Comparison of ENCODE assay signal across 25 cellular contexts in genomic region chr7:1485156-1485555, GRCh38.
"Had no signal": no experiment of that assay in that cellular context is flagged by ENCODE, and none has a peak within 500 bp of the region (broad histone marks: within the 10 kb centered on the region; RNA-seq: fewer than 3 reads in every experiment).

No MANE protein-coding gene starts in this region.

- H3K27ac ChIP-seq: colonic mucosa, epithelial cell of prostate, esophagus squamous epithelium, gastrocnemius medialis, heart right ventricle, left lung, lower lobe of right lung had no signal

- H3K4me3 ChIP-seq: colonic mucosa, esophagus squamous epithelium, gastrocnemius medialis, heart right ventricle, left lung, lower lobe of right lung had no signal

- H3K9me3 Mint-ChIP-seq: dendritic cell treated with granulocyte-macrophage colony-stimulating factor and Interleukin-4, amounts not matched to agents 40 ng/mL and 50 ng/mL, for 4 days; effector memory CD8-positive, alpha-beta T cell; endodermal cell had no signal

- H3K4me3 Mint-ChIP-seq: dendritic cell treated with granulocyte-macrophage colony-stimulating factor and Interleukin-4, amounts not matched to agents 40 ng/mL and 50 ng/mL, for 4 days; effector memory CD8-positive, alpha-beta T cell; endodermal cell had no signal

- H3K27ac Mint-ChIP-seq: dendritic cell treated with granulocyte-macrophage colony-stimulating factor and Interleukin-4, amounts not matched to agents 40 ng/mL and 50 ng/mL, for 4 days; effector memory CD8-positive, alpha-beta T cell; endodermal cell had no signal

- DNase-seq: colonic mucosa; cortex of kidney; effector CD8-positive, alpha-beta T cell; effector memory CD8-positive, alpha-beta T cell; endodermal cell; erythroblast; esophagus squamous epithelium; foreskin fibroblast; foreskin melanocyte; gastrocnemius medialis; glutamatergic neuron; head of caudate nucleus; heart right ventricle; hippocampal formation; left cardiac atrium; left lung; left ventricle myocardium superior; lower lobe of right lung; mesendoderm; midbrain had no signal

- H3K4me1 ChIP-seq: colonic mucosa, esophagus squamous epithelium, gastrocnemius medialis, heart right ventricle, left lung, lower lobe of right lung had no signal

- H3K27me3 Mint-ChIP-seq: dendritic cell treated with granulocyte-macrophage colony-stimulating factor and Interleukin-4, amounts not matched to agents 40 ng/mL and 50 ng/mL, for 4 days; effector memory CD8-positive, alpha-beta T cell had no signal

- H3K9me3 ChIP-seq: colonic mucosa, esophagus squamous epithelium, gastrocnemius medialis, heart right ventricle, left lung, lower lobe of right lung had no signal

- H3K27me3 ChIP-seq: colonic mucosa, esophagus squamous epithelium, gastrocnemius medialis, heart right ventricle, left lung had no signal

- H3K4me1 Mint-ChIP-seq: endodermal cell had no signal

- FAIRE-seq: endometrium, islet of Langerhans, keratinocyte had no signal
